ENCODE assay signal across 8 cellular contexts in genomic region chr6:165987483-165988305, GRCh38.
A peak's percentile ranks its signal among the peaks of the same experiment; 100 is the strongest.
DNase-seq lines count a peak whose midpoint lies in the region; ATAC-seq and TF ChIP-seq lines count a peak whose summit lies in the region.

No MANE protein-coding gene starts in this region.

- peak; percentile 92 to 96 (median 94) for ATAC-seq in heart left ventricle
- peak; percentile 52 to 81 (median 77) for ATAC-seq in psoas muscle
- ATAC-seq in GM19455 (IDR thresholded peaks at IDR 0.05; ENCODE audit: unreplicated experiment), result no peak
- ATAC-seq in HG02852 (IDR thresholded peaks at IDR 0.05; ENCODE audit: unreplicated experiment), result no peak
- no peak for ATAC-seq in HG03139 (IDR thresholded peaks at IDR 0.05; ENCODE audit: unreplicated experiment)

- TF ChIP-seq POLR2A in heart left ventricle (IDR thresholded peaks at IDR 0.05), result no peak

- intact Hi-C loops in heart left ventricle (cut with DNase I) (loop anchor here in 2 of 10 donors (5.0 to 10.0 kb wide), 3 partner anchors 93 to 107 kb away; no protein-coding TSS in a partner anchor), psoas muscle (cut with DNase I) (no loop called here)

- DNase-seq in G401 (ENCODE audit: low spot score), result peak; percentile 96
- peak; percentile 30 for DNase-seq in SW480 (ENCODE audit: low spot score)
- peak; percentile 83 to 96 (median 88) for DNase-seq in heart left ventricle
- DNase-seq in psoas muscle, result peak; percentile 78
- DNase-seq in NCI-H2081 (lab: John Stamatoyannopoulos, UW), result no peak

- no peak for TF ChIP-seq CTCF in heart left ventricle (IDR thresholded peaks at IDR 0.05)
- no peak for TF ChIP-seq CTCF in psoas muscle (IDR thresholded peaks at IDR 0.05)

- WGBS in heart left ventricle, 4 donors, result 0 to 2% (median 1%) methylated on average over 22 to 51 of the region's 51 CpGs
- 0% methylated on average over 44 to 51 of the region's 51 CpGs for WGBS in psoas muscle, 3 donors

- H3K9me3 ChIP-seq in heart left ventricle (no peaks in the 10 kb centered on the region), psoas muscle (no peaks in the 10 kb centered on the region)

- H3K4me3 ChIP-seq in heart left ventricle (peak overlapping the region; percentile 32 to 70 (median 59)), psoas muscle (peak overlapping the region; percentile 63)

- peak overlapping the region in 5 of 12 donors; percentile 62 to 80 (median 68) for H3K27ac ChIP-seq in heart left ventricle
- H3K27ac ChIP-seq in psoas muscle, result no peak overlapping the region

- H3K27me3 ChIP-seq in heart left ventricle, result peaks cover 0 to 41% (median 9%) of the 10 kb centered on the region in 9 donors
- peaks cover 0 to 56% (median 5%) of the 10 kb centered on the region in 3 donors for H3K27me3 ChIP-seq in psoas muscle (ENCODE audit: insufficient read depth in 3 of 3, low read length in 2 of 3)

- no peaks in the 10 kb centered on the region for H3K36me3 ChIP-seq in heart left ventricle
- H3K36me3 ChIP-seq in psoas muscle (ENCODE audit: insufficient read depth in 1 of 2, low read depth in 1 of 2), result no peaks in the 10 kb centered on the region

- H3K4me1 ChIP-seq in heart left ventricle (peaks cover 0 to 31% (median 10%) of the 10 kb centered on the region in 12 donors), psoas muscle (no peaks in the 10 kb centered on the region)

- in situ Hi-C loops in G401 (cut with HindIII; ENCODE audit: low sequenced_read_pairs), result no loop called here

Comparison
In these comparisons a context has a peak if more than half of its experiments do, and no peak if none do; other contexts are left out.
1. DNase-seq: peak in G401 (single experiment), SW480 (single experiment), heart left ventricle (5 of 5) and psoas muscle (2 of 2); none in NCI-H2081 (0 of 2).
2. ATAC-seq: peak in heart left ventricle (4 of 4) and psoas muscle (4 of 4); none in GM19455 (single experiment), HG02852 (single experiment) and HG03139 (single experiment).